Comparison of ENCODE assay signal across 8 cellular contexts in genomic region chr20:53652859-53653520, GRCh38. TPM values are rescaled to one million over a fixed set of nuclear protein-coding genes. Genes with fewer than 3 reads are reported as not detected.
DNase-seq lines count a peak whose midpoint lies in the region; ATAC-seq and TF ChIP-seq lines count a peak whose summit lies in the region.

No MANE protein-coding gene starts in this region.

- peak; percentile 1 for ATAC-seq in HG03439 (IDR thresholded peaks at IDR 0.05; ENCODE audit: unreplicated experiment)
- ATAC-seq in body of pancreas: no peak

- peak overlapping the region; percentile 58 to 85 (median 72) for H3K27ac ChIP-seq in body of pancreas

- no peaks in the 10 kb centered on the region for H3K27me3 ChIP-seq in body of pancreas

- BruUV-seq in Calu3 (replicated peaks; lab: Mats Ljungman, UMichigan): no TSS peak

- peaks cover 34% of the 10 kb centered on the region for H3K4me1 ChIP-seq in body of pancreas

- H3K9me3 ChIP-seq in body of pancreas: no peaks in the 10 kb centered on the region

- DNase-seq in Calu3: no peak
- no peak for DNase-seq in body of pancreas
- DNase-seq in nephron progenitor cell: no peak
- DNase-seq in stimulated activated CD4-positive, alpha-beta T cell treated with anti-CD3 and anti-CD28 coated beads, Interleukin-12 subunit alpha, Interleukin-12 subunit beta, amount 100 ng/mL, for 4 hours: no peak
- no peak for DNase-seq in activated gamma-delta T cell (lab: John Stamatoyannopoulos, UW)
- no peak for DNase-seq in NCI-H1048 (lab: John Stamatoyannopoulos, UW)
- no peak for DNase-seq in NCI-H510A (lab: John Stamatoyannopoulos, UW)

- TF ChIP-seq CTCF in Calu3 (IDR thresholded peaks at IDR 0.05; ENCODE audit: unreplicated experiment): no peak
- TF ChIP-seq CTCF in body of pancreas (IDR thresholded peaks at IDR 0.05): no peak
- no peak for TF ChIP-seq CTCF in nephron progenitor cell (IDR thresholded peaks at IDR 0.05)

- peak overlapping the region; percentile 57 for H3K27ac Mint-ChIP-seq in Calu3 (ENCODE audit: unreplicated experiment)
- peak overlapping the region; percentile 89 for H3K27ac Mint-ChIP-seq in nephron progenitor cell

- CTCF ChIA-PET in Calu3 (lab: Charles Lee): interaction anchor here (0.9 to 1.4 kb wide), 4 partner anchors 10 to 263 kb away, joined by 3 to 5 read pairs (median 4); no protein-coding TSS in a partner anchor

- H3K9me3 Mint-ChIP-seq in Calu3 (ENCODE audit: low read depth, unreplicated experiment) (no peaks in the 10 kb centered on the region), nephron progenitor cell (no peaks in the 10 kb centered on the region)

- TF ChIP-seq POLR2A in body of pancreas (IDR thresholded peaks at IDR 0.05): no peak

- H3K4me3 Mint-ChIP-seq in Calu3 (ENCODE audit: low read depth, unreplicated experiment) (peak overlapping the region; percentile 39), nephron progenitor cell (no peak overlapping the region)

- no peak overlapping the region for H3K4me3 ChIP-seq in body of pancreas

- H3K36me3 Mint-ChIP-seq in Calu3 (ENCODE audit: insufficient read depth, unreplicated experiment): no peaks in the 10 kb centered on the region
- no peaks in the 10 kb centered on the region for H3K36me3 Mint-ChIP-seq in nephron progenitor cell (ENCODE audit: low read depth)

- no peaks in the 10 kb centered on the region for H3K36me3 ChIP-seq in body of pancreas (replicated peaks in 1 of 2; ENCODE audit: insufficient read depth in 1 of 2, low read depth in 2 of 2)

- H3K4me1 Mint-ChIP-seq in Calu3 (ENCODE audit: low read depth, unreplicated experiment) (peaks cover 50% of the 10 kb centered on the region), nephron progenitor cell (peaks cover 39% of the 10 kb centered on the region)

- 9 to 11% methylated on average over 5 of the region's 5 CpGs for WGBS in body of pancreas, 2 donors

- intact Hi-C loops in Calu3 (cut with micrococcal nuclease; ENCODE audit: unreplicated experiment): loop anchor here (2.0 kb wide), 1 partner anchor 218 kb away; no protein-coding TSS in a partner anchor
- intact Hi-C loops in body of pancreas (cut with DNase I): no loop called here

- no peaks in the 10 kb centered on the region for H3K27me3 Mint-ChIP-seq in Calu3 (ENCODE audit: unreplicated experiment)
- peaks cover 4% of the 10 kb centered on the region for H3K27me3 Mint-ChIP-seq in nephron progenitor cell (ENCODE audit: low read depth, poor library complexity)

RNA-seq across cellular contexts. Expression of gene ZNF217, which starts 59.4 kb away (rescaled TPM):
- total RNA-seq in Calu3 (2022): 87.3 and 95.6 TPM in 2 replicates
- total RNA-seq in body of pancreas: 10 to 100 TPM; 17.4 to 27.7 TPM
